In the genomic region with DNA sequence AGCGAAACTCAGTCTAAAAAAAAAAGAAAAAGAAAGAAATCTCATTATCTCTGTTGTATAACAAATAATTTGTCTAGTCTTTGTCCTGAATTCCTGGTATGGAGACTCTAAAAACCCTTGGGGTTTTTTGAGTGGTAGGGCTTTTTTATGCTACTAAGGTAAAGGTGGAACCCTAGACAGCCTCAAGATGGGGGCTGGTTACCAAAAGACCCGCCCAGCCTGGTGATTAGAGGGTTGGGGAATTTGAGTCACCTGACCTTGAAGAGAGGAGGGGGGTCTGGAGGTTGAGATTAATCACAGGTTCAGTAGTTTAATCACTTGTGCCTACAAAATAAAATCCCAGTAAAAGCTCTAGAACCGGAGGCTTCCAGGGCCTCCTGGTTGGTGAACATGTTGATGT, we compare ENCODE assay signal across 19 cellular contexts. TPM values are rescaled to one million over a fixed set of nuclear protein-coding genes. Genes with fewer than 3 reads are reported as not detected.
DNase-seq lines count a peak whose midpoint lies in the region; ATAC-seq and TF ChIP-seq lines count a peak whose summit lies in the region.
"Had no signal": no experiment of that assay in that cellular context is flagged by ENCODE, and none has a peak within 500 bp of the region (broad histone marks: within the 10 kb centered on the region; RNA-seq: fewer than 3 reads in every experiment).

No MANE protein-coding gene starts in this region.

- no peaks in the 10 kb centered on the region for H3K79me2 ChIP-seq in PC-9 (ENCODE audit: low read depth)

- H3K9me3 Mint-ChIP-seq in Caco-2 (ENCODE audit: unreplicated experiment) (no peaks in the 10 kb centered on the region), mesothelial cell of epicardium (no peaks in the 10 kb centered on the region)
- H3K9me3 Mint-ChIP-seq: CD4-positive, alpha-beta T cell; CD8-positive, alpha-beta memory T cell had no signal

- H3K27me3 Mint-ChIP-seq in Caco-2 (ENCODE audit: insufficient read depth, unreplicated experiment) (no peaks in the 10 kb centered on the region), mesothelial cell of epicardium (ENCODE audit: low read depth) (no peaks in the 10 kb centered on the region)

- H3K27ac Mint-ChIP-seq in Caco-2 (ENCODE audit: unreplicated experiment) = peak overlapping the region; percentile 63
- H3K27ac Mint-ChIP-seq in mesothelial cell of epicardium = peak overlapping the region; percentile 9
- H3K27ac Mint-ChIP-seq: B cell; CD4-positive, alpha-beta T cell; CD8-positive, alpha-beta memory T cell had no signal

- peak in 1 of 2 experiments; percentile 40 for DNase-seq in Caco-2
- peak in 1 of 2 experiments; percentile 67 for DNase-seq in PC-9
- no peak for DNase-seq in mesothelial cell of epicardium (ENCODE audit: low spot score in 2 of 2, unreplicated experiment in 2 of 2)
- DNase-seq in 8988T = no peak
- DNase-seq in WERI-Rb-1 = no peak
- DNase-seq in stimulated activated CD4-positive, alpha-beta T cell treated with anti-CD3 and anti-CD28 coated beads, Interleukin-15, amount 100 ng/mL, for 24 hours = no peak
- DNase-seq: CD4-positive, alpha-beta T cell; CD8-positive, alpha-beta memory T cell; DMS53; DMS79 treated with DMSO at 0.1 percent for 48 hours; GF-D8; GM23248; H7 had no signal

- peak overlapping the region; percentile 19 for H3K4me3 Mint-ChIP-seq in Caco-2 (ENCODE audit: unreplicated experiment)
- no peak overlapping the region for H3K4me3 Mint-ChIP-seq in mesothelial cell of epicardium
- H3K4me3 Mint-ChIP-seq: B cell; CD14-positive monocyte; CD4-positive, alpha-beta T cell; CD8-positive, alpha-beta memory T cell had no signal

- WGBS in liver = 64% methylated on average over 3 of the region's 3 CpGs

- no peaks in the 10 kb centered on the region for H3K9me3 ChIP-seq in Caco-2
- H3K9me3 ChIP-seq in PC-9 (ENCODE audit: insufficient read depth, low read depth) = peaks cover 4% of the 10 kb centered on the region; the same call in 1 of the 2 replicates
- H3K9me3 ChIP-seq in liver (ENCODE audit: control insufficient read depth in 4 of 4, low read length in 3 of 4) = no peaks in the 10 kb centered on the region
- H3K9me3 ChIP-seq in WERI-Rb-1 (ENCODE audit: severe bottlenecking) = no peaks in the 10 kb centered on the region
- H3K9me3 ChIP-seq: BLaER1 had no signal

- BruUV-seq in Caco-2 (replicated peaks; lab: Mats Ljungman, UMichigan) (no TSS peak), PC-9 (replicated peaks; lab: Mats Ljungman, UMichigan) (no TSS peak)

- no peaks in the 10 kb centered on the region for H3K27me3 ChIP-seq in Caco-2 (replicated peaks; ENCODE audit: control insufficient read depth, insufficient read depth, low read length)
- H3K27me3 ChIP-seq in PC-9 (ENCODE audit: insufficient read depth, low read depth) = no peaks in the 10 kb centered on the region
- no peaks in the 10 kb centered on the region for H3K27me3 ChIP-seq in liver (ENCODE audit: control insufficient read depth in 4 of 4, insufficient read depth in 4 of 4, low read length in 3 of 4)
- no peaks in the 10 kb centered on the region for H3K27me3 ChIP-seq in WERI-Rb-1 (ENCODE audit: insufficient read depth, low read depth, severe bottlenecking)
- H3K27me3 ChIP-seq: BLaER1 had no signal

- H3K36me3 ChIP-seq in Caco-2 (ENCODE audit: control insufficient read depth, insufficient read depth, low read length) (no peaks in the 10 kb centered on the region), PC-9 (ENCODE audit: low read depth) (no peaks in the 10 kb centered on the region), liver (ENCODE audit: control insufficient read depth in 4 of 4, insufficient read depth in 3 of 4, low read depth in 1 of 4, low read length in 3 of 4) (no peaks in the 10 kb centered on the region), WERI-Rb-1 (no peaks in the 10 kb centered on the region)
- H3K36me3 ChIP-seq: BLaER1 had no signal

- H3K4me3 ChIP-seq in Caco-2 (ENCODE audit: low read depth, low read length) = no peak overlapping the region
- H3K4me3 ChIP-seq in PC-9 = no peak overlapping the region
- H3K4me3 ChIP-seq in liver (ENCODE audit: low read depth in 1 of 3, low read length in 3 of 3) = no peak overlapping the region
- no peak overlapping the region for H3K4me3 ChIP-seq in WERI-Rb-1 (ENCODE audit: low read depth, low read length)
- H3K4me3 ChIP-seq: BLaER1, GM23248 had no signal

- TF ChIP-seq CTCF in Caco-2 (IDR thresholded peaks at IDR 0.05; ENCODE audit: insufficient read depth in 1 of 2, low read depth in 1 of 2, low read length in 1 of 2, severe bottlenecking in 1 of 2, unreplicated experiment in 1 of 2) = no peak
- TF ChIP-seq CTCF in PC-9 (conservative IDR thresholded peaks at IDR 0.05) = no peak
- TF ChIP-seq CTCF in liver (IDR thresholded peaks at IDR 0.05; ENCODE audit: low read depth, low read length, missing input control) = no peak
- TF ChIP-seq CTCF in mesothelial cell of epicardium (IDR thresholded peaks at IDR 0.05; ENCODE audit: unreplicated experiment) = no peak
- no peak for TF ChIP-seq CTCF in WERI-Rb-1 (IDR thresholded peaks at IDR 0.05; ENCODE audit: low read depth, low read length)

- no peaks in the 10 kb centered on the region for H3K36me3 Mint-ChIP-seq in Caco-2 (ENCODE audit: insufficient read depth, unreplicated experiment)
- H3K36me3 Mint-ChIP-seq in mesothelial cell of epicardium = no peaks in the 10 kb centered on the region
- H3K36me3 Mint-ChIP-seq: CD8-positive, alpha-beta memory T cell had no signal

- CTCF ChIA-PET in Caco-2 (lab: Charles Lee) = interaction anchor here (1.2 kb wide), 1 partner anchor 31 kb away, joined by 5 read pairs; no protein-coding TSS in a partner anchor
- CTCF ChIA-PET in PC-9 (lab: Charles Lee) = no interaction called here

- POLR2A ChIA-PET in Caco-2 (lab: Charles Lee) = interaction anchor here (1.2 kb wide), 1 partner anchor 17 kb away, joined by 4 read pairs; no protein-coding TSS in a partner anchor
- POLR2A ChIA-PET in PC-9 (lab: Charles Lee; ENCODE audit: unreplicated experiment) = no interaction called here

- H3K4me1 ChIP-seq in Caco-2 (peaks cover 43% of the 10 kb centered on the region), PC-9 (replicated peaks; ENCODE audit: insufficient read depth) (peaks cover 37% of the 10 kb centered on the region), liver (ENCODE audit: control insufficient read depth in 4 of 4, insufficient read depth in 4 of 4, low read length in 3 of 4) (peaks cover 1 to 15% (median 6%) of the 10 kb centered on the region in 4 donors)
- H3K4me1 ChIP-seq: BLaER1 had no signal

- H3K9ac ChIP-seq in liver (ENCODE audit: low read depth in 1 of 2, low read length in 2 of 2) = no peak overlapping the region
- H3K9ac ChIP-seq: BLaER1, GM23248 had no signal

- no peak for ATAC-seq in HG03342 (IDR thresholded peaks at IDR 0.05; ENCODE audit: unreplicated experiment)
- ATAC-seq: HCT116 had no signal

- peaks cover 32% of the 10 kb centered on the region for H3K4me1 Mint-ChIP-seq in Caco-2 (ENCODE audit: low read depth, unreplicated experiment)
- H3K4me1 Mint-ChIP-seq in mesothelial cell of epicardium = peaks cover 27% of the 10 kb centered on the region
- H3K4me1 Mint-ChIP-seq: B cell had no signal

- H3K9me2 ChIP-seq in PC-9 (ENCODE audit: insufficient read depth) = no peaks in the 10 kb centered on the region

- H3F3A ChIP-seq in PC-9 (ENCODE audit: insufficient read depth, low read depth) = peaks cover 23% of the 10 kb centered on the region

- TF ChIP-seq RAD21 in liver (IDR thresholded peaks at IDR 0.05) = no peak

- peak overlapping the region; percentile 47 for H3K4me2 ChIP-seq in PC-9
- H3K4me2 ChIP-seq: BLaER1 had no signal

- intact Hi-C loops in Caco-2 (cut with micrococcal nuclease; ENCODE audit: unreplicated experiment) = loop anchor here (1.0 kb wide), 1 partner anchor 7 kb away; no protein-coding TSS in a partner anchor
- intact Hi-C loops in PC-9 (cut with micrococcal nuclease; ENCODE audit: unreplicated experiment) = no loop called here

- no peak overlapping the region for H2AFZ ChIP-seq in PC-9
- H2AFZ ChIP-seq: GM23248 had no signal

- H3K27ac ChIP-seq in PC-9 = peak overlapping the region; percentile 67
- H3K27ac ChIP-seq in liver (ENCODE audit: low read depth in 1 of 2, low read length in 2 of 2) = peak overlapping the region; percentile 56 to 96
- no peak overlapping the region for H3K27ac ChIP-seq in WERI-Rb-1
- H3K27ac ChIP-seq: BLaER1, GM23248 had no signal

- no peaks in the 10 kb centered on the region for H4K20me1 ChIP-seq in PC-9 (ENCODE audit: insufficient read depth)
- H4K20me1 ChIP-seq: BLaER1 had no signal

TF ChIP-seq in liver, 16 proteins besides CTCF, POLR2A, EP300 and RAD21 (continues in another document):
- TF ChIP-seq TAF1 (conservative IDR thresholded peaks at IDR 0.05) = no peak
- no peak for TF ChIP-seq RXRA (IDR thresholded peaks at IDR 0.05)
- TF ChIP-seq YY1 (IDR thresholded peaks at IDR 0.05) = no peak
- no peak for TF ChIP-seq FOXA1 (IDR thresholded peaks at IDR 0.05)
- no peak for TF ChIP-seq EGR1 (IDR thresholded peaks at IDR 0.05; ENCODE audit: low read depth in 2 of 2)
- TF ChIP-seq, protein P1, sequence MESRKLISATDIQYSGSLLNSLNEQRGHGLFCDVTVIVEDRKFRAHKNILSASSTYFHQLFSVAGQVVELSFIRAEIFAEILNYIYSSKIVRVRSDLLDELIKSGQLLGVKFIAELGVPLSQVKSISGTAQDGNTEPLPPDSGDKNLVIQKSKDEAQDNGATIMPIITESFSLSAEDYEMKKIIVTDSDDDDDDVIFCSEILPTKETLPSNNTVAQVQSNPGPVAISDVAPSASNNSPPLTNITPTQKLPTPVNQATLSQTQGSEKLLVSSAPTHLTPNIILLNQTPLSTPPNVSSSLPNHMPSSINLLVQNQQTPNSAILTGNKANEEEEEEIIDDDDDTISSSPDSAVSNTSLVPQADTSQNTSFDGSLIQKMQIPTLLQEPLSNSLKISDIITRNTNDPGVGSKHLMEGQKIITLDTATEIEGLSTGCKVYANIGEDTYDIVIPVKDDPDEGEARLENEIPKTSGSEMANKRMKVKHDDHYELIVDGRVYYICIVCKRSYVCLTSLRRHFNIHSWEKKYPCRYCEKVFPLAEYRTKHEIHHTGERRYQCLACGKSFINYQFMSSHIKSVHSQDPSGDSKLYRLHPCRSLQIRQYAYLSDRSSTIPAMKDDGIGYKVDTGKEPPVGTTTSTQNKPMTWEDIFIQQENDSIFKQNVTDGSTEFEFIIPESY (IDR thresholded peaks at IDR 0.05) = no peak

RNA-seq across cellular contexts. Expression of gene SOWAHC, which starts 17.6 kb away (rescaled TPM):
- total RNA-seq in Caco-2 (2022) (20.3 and 21.4 TPM in 2 replicates), PC-9 (2021) (12.8 and 14.3 TPM in 2 replicates), liver (10 to 100 TPM in 1 of 2 donors, 1 to 10 TPM in 1; 8.5 to 16.9 TPM), mesothelial cell of epicardium (15.9 to 16.8 TPM (median 16.0 TPM) in 3 replicates)
- polyA plus RNA-seq in liver = 1 to 10 TPM; 7.0 to 9.8 TPM

RNA-seq across cellular contexts. Expression of gene SEPTIN10, which starts 18.0 kb away (rescaled TPM):
- total RNA-seq in Caco-2 (2022) (77.3 and 83.7 TPM in 2 replicates), PC-9 (2021) (112 and 119 TPM in 2 replicates), liver (10 to 100 TPM; 19.8 to 35.9 TPM), mesothelial cell of epicardium (64.9 to 69.2 TPM (median 69.1 TPM) in 3 replicates)
- polyA plus RNA-seq in liver = 10 to 100 TPM; 19.6 to 20.5 TPM
- total RNA-seq: B cell had no signal
